ENCODE assay signal across 18 cellular contexts in genomic region chr1:226640737-226641136, GRCh38.
DNase-seq lines count a peak whose midpoint lies in the region; ATAC-seq and TF ChIP-seq lines count a peak whose summit lies in the region.
"Had no signal": no experiment of that assay in that cellular context is flagged by ENCODE, and none has a peak within 500 bp of the region (broad histone marks: within the 10 kb centered on the region; RNA-seq: fewer than 3 reads in every experiment).

No MANE protein-coding gene starts in this region.

- peaks cover 2% of the 10 kb centered on the region for H3K27me3 Mint-ChIP-seq in brain
- no peaks in the 10 kb centered on the region for H3K27me3 Mint-ChIP-seq in naive thymus-derived CD4-positive, alpha-beta T cell
- H3K27me3 Mint-ChIP-seq: activated T-cell treated with anti-CD3 and anti-CD28 coated beads, Interleukin-2, amount 50 U/mL, for 24 hours had no signal

- H3K4me1 Mint-ChIP-seq in brain: peaks cover 46% of the 10 kb centered on the region
- H3K4me1 Mint-ChIP-seq in naive thymus-derived CD4-positive, alpha-beta T cell: peaks cover 34 to 84% (median 44%) of the 10 kb centered on the region in 7 donors

- 73 to 79% (median 76%) methylated on average over 9 to 11 of the region's 11 CpGs for WGBS in heart left ventricle, 4 donors
- 77 to 83% methylated on average over 11 of the region's 11 CpGs for WGBS in heart right ventricle, 2 donors
- WGBS in aorta, 2 donors: 80 to 85% methylated on average over 11 of the region's 11 CpGs

- H3K9me3 ChIP-seq in heart left ventricle (no peaks in the 10 kb centered on the region), heart right ventricle (no peaks in the 10 kb centered on the region), aorta (ENCODE audit: control insufficient read depth, low read length) (no peaks in the 10 kb centered on the region)
- no peaks in the 10 kb centered on the region for H3K9me3 ChIP-seq in naive thymus-derived CD4-positive, alpha-beta T cell (ENCODE audit: control insufficient read depth in 2 of 3, low read length in 3 of 3)
- H3K9me3 ChIP-seq: colonic mucosa, esophagus muscularis mucosa, neutrophil, stomach had no signal

- TF ChIP-seq CTCF in heart left ventricle (IDR thresholded peaks at IDR 0.05) (no peak), heart right ventricle (IDR thresholded peaks at IDR 0.05) (no peak), brain (conservative IDR thresholded peaks at IDR 0.05) (no peak)

- H3K36me3 ChIP-seq in heart left ventricle: peaks cover 0 to 77% (median 50%) of the 10 kb centered on the region in 9 donors
- peaks cover 0 to 98% (median 14%) of the 10 kb centered on the region in 9 donors for H3K36me3 ChIP-seq in heart right ventricle
- H3K36me3 ChIP-seq in naive thymus-derived CD4-positive, alpha-beta T cell (ENCODE audit: control insufficient read depth in 2 of 3, insufficient read depth in 3 of 3, low read length in 3 of 3): peaks cover 11 to 95% (median 22%) of the 10 kb centered on the region in 3 experiments
- H3K36me3 ChIP-seq in aorta (ENCODE audit: control insufficient read depth in 1 of 2, insufficient read depth in 2 of 2, low read length in 1 of 2): no peaks in the 10 kb centered on the region

- DNase-seq in heart left ventricle: peak in 3 of 5 donors; percentile 14 to 37 (median 17)
- no peak for DNase-seq in heart right ventricle
- DNase-seq in naive thymus-derived CD4-positive, alpha-beta T cell: no peak
- DNase-seq in aorta: peak; percentile 33 to 69
- no peak for DNase-seq in SKM-1 treated with dmso at 0.1 percent for 144 hours (lab: John Stamatoyannopoulos, UW; ENCODE audit: unreplicated experiment)
- DNase-seq: activated CD4-positive, alpha-beta T cell treated with anti-CD3 and anti-CD28 coated beads for 4 hours; activated T-cell treated with anti-CD3 and anti-CD28 coated beads, Interleukin-2, amount 50 U/mL, for 24 hours; colonic mucosa; hypothalamus; small intestine; stomach had no signal

- peak overlapping the region in 3 of 12 donors; percentile 2 to 81 (median 29) for H3K27ac ChIP-seq in heart left ventricle
- peak overlapping the region in 2 of 10 donors; percentile 28 to 55 for H3K27ac ChIP-seq in heart right ventricle
- peak overlapping the region; percentile 22 for H3K27ac ChIP-seq in naive thymus-derived CD4-positive, alpha-beta T cell (ENCODE audit: low read depth, low read length)
- H3K27ac ChIP-seq in aorta (ENCODE audit: low read depth in 1 of 2, low read length in 2 of 2): no peak overlapping the region
- H3K27ac ChIP-seq: colonic mucosa, neutrophil, RWPE1 had no signal

- peak overlapping the region; percentile 29 to 80 (median 52) for H3K27ac Mint-ChIP-seq in brain
- H3K27ac Mint-ChIP-seq in naive thymus-derived CD4-positive, alpha-beta T cell: peak overlapping the region in 8 of 9 donors; percentile 17 to 94 (median 76)
- H3K27ac Mint-ChIP-seq: T-helper 2 cell treated with Interferon-gamma antibody and Interleukin-4, amounts not matched to agents 5 μg/mL and 100 μg/mL, for 36 hours had no signal

- H3K4me3 Mint-ChIP-seq in brain: no peak overlapping the region
- H3K4me3 Mint-ChIP-seq in naive thymus-derived CD4-positive, alpha-beta T cell: no peak overlapping the region
- H3K4me3 Mint-ChIP-seq: activated T-cell treated with anti-CD3 and anti-CD28 coated beads, Interleukin-2, amount 50 U/mL, for 24 hours; T-helper 2 cell treated with Interferon-gamma antibody and Interleukin-4, amounts not matched to agents 5 μg/mL and 100 μg/mL, for 36 hours had no signal

- no peaks in the 10 kb centered on the region for H3K9me3 Mint-ChIP-seq in brain
- H3K9me3 Mint-ChIP-seq in naive thymus-derived CD4-positive, alpha-beta T cell: peaks cover 0 to 2% (median 0%) of the 10 kb centered on the region in 11 donors
- H3K9me3 Mint-ChIP-seq: activated T-cell treated with anti-CD3 and anti-CD28 coated beads, Interleukin-2, amount 50 U/mL, for 24 hours; T-helper 2 cell treated with Interferon-gamma antibody and Interleukin-4, amounts not matched to agents 5 μg/mL and 100 μg/mL, for 36 hours had no signal

- TF ChIP-seq POLR2A in heart left ventricle (IDR thresholded peaks at IDR 0.05): no peak

- H3K4me3 ChIP-seq in heart left ventricle: no peak overlapping the region
- H3K4me3 ChIP-seq in heart right ventricle: no peak overlapping the region
- no peak overlapping the region for H3K4me3 ChIP-seq in naive thymus-derived CD4-positive, alpha-beta T cell (ENCODE audit: low read length)
- no peak overlapping the region for H3K4me3 ChIP-seq in aorta (ENCODE audit: low read length in 2 of 2)
- H3K4me3 ChIP-seq: colonic mucosa, esophagus muscularis mucosa, stomach had no signal

- POLR2A ChIA-PET in naive thymus-derived CD4-positive, alpha-beta T cell (lab: Charles Lee): interaction anchor here (0.6 to 1.7 kb wide), 5 partner anchors 13 to 90 kb away, joined by 3 to 4 read pairs (median 4); no protein-coding TSS in a partner anchor

- intact Hi-C loops in heart left ventricle (cut with DNase I) (loop anchor here in 1 of 10 donors (10.0 kb wide), 1 partner anchor 94 kb away; the partner anchor contains the start of gene ITPKB), heart right ventricle (cut with DNase I) (no loop called here), aorta (cut with DNase I) (no loop called here)
- intact Hi-C loops in naive thymus-derived CD4-positive, alpha-beta T cell (cut with micrococcal nuclease): no loop called here

- ATAC-seq in heart left ventricle (no peak), heart right ventricle (no peak), aorta (ENCODE audit: low FRiP score) (no peak), GM18511 (IDR thresholded peaks at IDR 0.05; ENCODE audit: unreplicated experiment) (no peak), GM21381 (IDR thresholded peaks at IDR 0.05; ENCODE audit: unreplicated experiment) (no peak)
- no peak for ATAC-seq in naive thymus-derived CD4-positive, alpha-beta T cell

- H3K36me3 Mint-ChIP-seq in brain: peaks cover 5% of the 10 kb centered on the region
- peaks cover 6 to 25% (median 12%) of the 10 kb centered on the region in 5 donors for H3K36me3 Mint-ChIP-seq in naive thymus-derived CD4-positive, alpha-beta T cell

- CTCF ChIA-PET in naive thymus-derived CD4-positive, alpha-beta T cell (lab: Charles Lee): interaction anchor here (1.7 to 2.3 kb wide), 2 partner anchors 14 to 98 kb away, joined by 4 to 7 read pairs; partner anchors contain the start of gene ITPKB

- H3K4me1 ChIP-seq in heart left ventricle: peaks cover 0 to 54% (median 28%) of the 10 kb centered on the region in 12 donors
- peaks cover 13 to 83% (median 35%) of the 10 kb centered on the region in 9 donors for H3K4me1 ChIP-seq in heart right ventricle
- peaks cover 35 to 45% of the 10 kb centered on the region in 2 donors for H3K4me1 ChIP-seq in naive thymus-derived CD4-positive, alpha-beta T cell (ENCODE audit: control insufficient read depth in 2 of 2, insufficient read depth in 2 of 2, low read length in 2 of 2)
- no peaks in the 10 kb centered on the region for H3K4me1 ChIP-seq in aorta (ENCODE audit: control insufficient read depth in 1 of 2, insufficient read depth in 2 of 2, low read length in 2 of 2)

- H3K27me3 ChIP-seq in heart left ventricle (no peaks in the 10 kb centered on the region), heart right ventricle (no peaks in the 10 kb centered on the region), aorta (ENCODE audit: control insufficient read depth in 1 of 2, insufficient read depth in 2 of 2, low read length in 1 of 2) (no peaks in the 10 kb centered on the region)
- H3K27me3 ChIP-seq in naive thymus-derived CD4-positive, alpha-beta T cell (ENCODE audit: control insufficient read depth in 2 of 2, insufficient read depth in 2 of 2, low read length in 2 of 2): no peaks in the 10 kb centered on the region
- H3K27me3 ChIP-seq: colonic mucosa, esophagus muscularis mucosa, neutrophil, stomach had no signal

Comparison
In these comparisons a context has a peak if more than half of its experiments do, and no peak if none do; other contexts are left out.
1. DNase-seq: peak in heart left ventricle (3 of 5) and aorta (2 of 2); none in heart right ventricle (0 of 2), naive thymus-derived CD4-positive, alpha-beta T cell (0 of 9) and SKM-1 treated with dmso at 0.1 percent for 144 hours (single experiment).